10 cellular contexts compared by ENCODE assay signal in genomic region chr1:231160851-231161710, GRCh38. TPM values are rescaled to one million over a fixed set of nuclear protein-coding genes. Genes with fewer than 3 reads are reported as not detected.
DNase-seq lines count a peak whose midpoint lies in the region; ATAC-seq and TF ChIP-seq lines count a peak whose summit lies in the region.
"Had no signal": no experiment of that assay in that cellular context is flagged by ENCODE, and none has a peak within 500 bp of the region (broad histone marks: within the 10 kb centered on the region; RNA-seq: fewer than 3 reads in every experiment).

No MANE protein-coding gene starts in this region.

- no peak for TF ChIP-seq CTCF in heart left ventricle (IDR thresholded peaks at IDR 0.05)
- no peak for TF ChIP-seq CTCF in thoracic aorta (IDR thresholded peaks at IDR 0.05)

- H3K9me3 ChIP-seq in heart left ventricle (no peaks in the 10 kb centered on the region), mesodermal cell (ENCODE audit: control insufficient read depth, low read length) (no peaks in the 10 kb centered on the region), thoracic aorta (no peaks in the 10 kb centered on the region)

- H3K4me1 ChIP-seq in heart left ventricle (peaks cover 5 to 34% (median 21%) of the 10 kb centered on the region in 12 donors), mesodermal cell (ENCODE audit: control insufficient read depth, insufficient read depth, low read length, poor library complexity, severe bottlenecking) (peaks cover 19% of the 10 kb centered on the region), thoracic aorta (ENCODE audit: control insufficient read depth in 1 of 2, low read depth in 2 of 2) (peaks cover 18 to 28% of the 10 kb centered on the region in 2 donors)

- DNase-seq in heart left ventricle (peak in 1 of 5 donors; percentile 59), left cardiac atrium (no peak), caudate nucleus (lab: John Stamatoyannopoulos, UW) (peak in 35 of 61 donors; percentile 3 to 69 (median 33)), thoracic aorta (ENCODE audit: low spot score) (no peak), dermis blood vessel endothelial cell (no peak)
- DNase-seq in activated CD4-positive, CD25-positive, alpha-beta regulatory T cell treated with anti-CD3 and anti-CD28 coated beads, Interleukin-2, amount 50 U/mL, for 72 hours = no peak
- DNase-seq: activated gamma-delta T cell treated with Interleukin-2 at 50 U/mL for 16 hours, T1000 had no signal

- peak overlapping the region in 10 of 12 donors; percentile 5 to 59 (median 52) for H3K4me3 ChIP-seq in heart left ventricle
- peak overlapping the region; percentile 38 for H3K4me3 ChIP-seq in mesodermal cell (ENCODE audit: extremely low read depth, insufficient read depth, low read length, poor library complexity, severe bottlenecking)
- peak overlapping the region; percentile 65 for H3K4me3 ChIP-seq in thoracic aorta

- H3K27me3 ChIP-seq in heart left ventricle = peaks cover 27 to 80% (median 49%) of the 10 kb centered on the region in 9 donors
- H3K27me3 ChIP-seq in thoracic aorta (replicated peaks; ENCODE audit: insufficient read depth) = peaks cover 11% of the 10 kb centered on the region

- H3K27ac ChIP-seq in heart left ventricle (no peak overlapping the region), caudate nucleus (ENCODE audit: low read depth, low read length) (no peak overlapping the region), mesodermal cell (ENCODE audit: low read depth, low read length, severe bottlenecking) (no peak overlapping the region), thoracic aorta (no peak overlapping the region)

- H3K36me3 ChIP-seq in heart left ventricle (no peaks in the 10 kb centered on the region), mesodermal cell (ENCODE audit: control insufficient read depth, insufficient read depth, low read length) (no peaks in the 10 kb centered on the region), thoracic aorta (no peaks in the 10 kb centered on the region)

- ATAC-seq in heart left ventricle = no peak
- no peak for ATAC-seq in left cardiac atrium
- no peak for ATAC-seq in thoracic aorta (ENCODE audit: insufficient number of reproducible peaks, low FRiP score, low read depth)
- ATAC-seq in GM19467 (IDR thresholded peaks at IDR 0.05; ENCODE audit: unreplicated experiment) = no peak

- WGBS in heart left ventricle, 4 donors = 7 to 15% (median 11%) methylated on average over 34 to 55 of the region's 55 CpGs
- 6% methylated on average over 40 to 45 of the region's 55 CpGs for WGBS in mesodermal cell (ENCODE audit: insufficient coverage in 2 of 2), 2 experiments

- TF ChIP-seq POLR2A in heart left ventricle (IDR thresholded peaks at IDR 0.05) = no peak

- intact Hi-C loops in heart left ventricle (cut with DNase I) = no loop called here
- intact Hi-C loops in left cardiac atrium (cut with DNase I) = no loop called here

RNA-seq across cellular contexts. Expression of gene TRIM67, which starts 0.8 kb away (rescaled TPM):
- total RNA-seq in heart left ventricle = under 1 TPM in 3 of 9 donors, not detected in 6; 0.12 to 0.16 (median 0.13) TPM
- not detected for polyA plus RNA-seq in heart left ventricle
- under 1 TPM; 0.12 to 0.16 TPM for total RNA-seq in left cardiac atrium
- 0.11 TPM for polyA plus RNA-seq in mesodermal cell (2013, experiment 1 of 2)
- polyA plus RNA-seq in mesodermal cell (2013, experiment 2 of 2) = 0.05 TPM
- total RNA-seq in thoracic aorta = not detected
- not detected in 2 replicates for total RNA-seq in dermis blood vessel endothelial cell

Comparison
In these comparisons a context has a peak if more than half of its experiments do, and no peak if none do; other contexts are left out.
1. DNase-seq: peak in caudate nucleus (35 of 61); none in left cardiac atrium (single experiment), thoracic aorta (single experiment), dermis blood vessel endothelial cell (single experiment) and activated CD4-positive, CD25-positive, alpha-beta regulatory T cell treated with anti-CD3 and anti-CD28 coated beads, Interleukin-2, amount 50 U/mL, for 72 hours (single experiment).
2. Peak in every context shown above with its lines, with median percentiles within 50 percentile points of each other: H3K4me3 ChIP-seq.